Comparison of ENCODE assay signal across 1 cellular context in genomic region chr7:106071356-106071998, GRCh38.
TF ChIP-seq lines count a peak whose summit lies in the region.

No MANE protein-coding gene starts in this region.

TF ChIP-seq in GM12878, 131 proteins besides CTCF, POLR2A, EP300 and RAD21 (continued from another document and continues in another):
- TF ChIP-seq IRF5 (IDR thresholded peaks at IDR 0.05; ENCODE audit: borderline replicate concordance) = no peak
- TF ChIP-seq ZNF207 (IDR thresholded peaks at IDR 0.05; ENCODE audit: borderline replicate concordance) = peak; percentile 22; the same call in 1 of the 2 replicates
- TF ChIP-seq IKZF1 (conservative IDR thresholded peaks at IDR 0.05) = peak; percentile 99
- peak; percentile 59 to 66; a peak in 3 of 4 replicates for TF ChIP-seq BHLHE40 (IDR thresholded peaks at IDR 0.05; ENCODE audit: borderline replicate concordance in 1 of 2, low read depth in 2 of 2, low read length in 1 of 2)
- TF ChIP-seq SMC3 (IDR thresholded peaks at IDR 0.05; ENCODE audit: borderline replicate concordance, low read length) = 0 out of 2 replicates have a peak, but pooled peaks have one; percentile 11
- no peak for TF ChIP-seq HDAC2 (IDR thresholded peaks at IDR 0.05)
- peak; percentile 79; the same call in 1 of the 2 replicates for TF ChIP-seq MTA3 (IDR thresholded peaks at IDR 0.05; ENCODE audit: borderline replicate concordance, low read length)
- TF ChIP-seq CBFB (IDR thresholded peaks at IDR 0.05; ENCODE audit: low read depth) = peak; percentile 67
- TF ChIP-seq HDAC6 (IDR thresholded peaks at IDR 0.05; ENCODE audit: unreplicated experiment) = no peak
- peak; percentile 37; the same call in 1 of the 2 replicates for TF ChIP-seq POLR2AphosphoS2 (IDR thresholded peaks at IDR 0.05; ENCODE audit: low read depth, low read length)
- TF ChIP-seq STAT1 (conservative IDR thresholded peaks at IDR 0.05) = no peak
- no peak for TF ChIP-seq PRDM15 (CRISPR knock-in tag; IDR thresholded peaks at IDR 0.05)
- TF ChIP-seq IKZF2 (IDR thresholded peaks at IDR 0.05) = peak; percentile 99
- TF ChIP-seq NR2F1 (conservative IDR thresholded peaks at IDR 0.05) = peak; percentile 75; the same call in 1 of the 2 replicates
- no peak for TF ChIP-seq ZNF592 (IDR thresholded peaks at IDR 0.05)
- peak; percentile 73; the same call in 1 of the 2 replicates for TF ChIP-seq TCF3 (IDR thresholded peaks at IDR 0.05; ENCODE audit: borderline replicate concordance, insufficient read depth, low read depth, low read length)
- no peak for TF ChIP-seq FOS (IDR thresholded peaks at IDR 0.05; ENCODE audit: borderline replicate concordance, extremely low read depth, insufficient read length)
- peak; percentile 58; the same call in 1 of the 2 replicates for TF ChIP-seq GABPA (IDR thresholded peaks at IDR 0.05; ENCODE audit: low read depth)
- peak; percentile 93 for TF ChIP-seq NFIC (IDR thresholded peaks at IDR 0.05; ENCODE audit: low read depth, low read length)
- TF ChIP-seq CHD4 (IDR thresholded peaks at IDR 0.05) = no peak
- TF ChIP-seq PBX3 (IDR thresholded peaks at IDR 0.05; ENCODE audit: insufficient replicate concordance, low read depth, low read length) = no peak
- no peak for TF ChIP-seq ELK1 (IDR thresholded peaks at IDR 0.05; ENCODE audit: low read depth, low read length)
- no peak for TF ChIP-seq KAT2A (conservative IDR thresholded peaks at IDR 0.05; ENCODE audit: control insufficient read depth, low read depth, low read length)
- TF ChIP-seq TBL1XR1 (IDR thresholded peaks at IDR 0.05; ENCODE audit: low read depth, low read length) = peak; percentile 80
- TF ChIP-seq PML (IDR thresholded peaks at IDR 0.05; ENCODE audit: low read length) = peak; percentile 51; the same call in 1 of the 2 replicates
- peak; percentile 91 for TF ChIP-seq IRF4 (IDR thresholded peaks at IDR 0.05; ENCODE audit: low read depth, low read length)
- TF ChIP-seq TCF7 (IDR thresholded peaks at IDR 0.05; ENCODE audit: borderline replicate concordance) = no peak
- TF ChIP-seq MXI1 (IDR thresholded peaks at IDR 0.05; ENCODE audit: low read depth, low read length) = 0 out of 2 replicates have a peak, but pooled peaks have one; percentile 4
- 0 out of 2 replicates have a peak, but pooled peaks have one; percentile 60 for TF ChIP-seq RCOR1 (conservative IDR thresholded peaks at IDR 0.05; ENCODE audit: low read depth, low read length)
- TF ChIP-seq MEF2B (IDR thresholded peaks at IDR 0.05; ENCODE audit: partially characterized antibody, poor library complexity, severe bottlenecking) = peak; percentile 93
- TF ChIP-seq FOXM1 (IDR thresholded peaks at IDR 0.05; ENCODE audit: low read depth, low read length) = peak; percentile 90
- TF ChIP-seq STAT3 (IDR thresholded peaks at IDR 0.05; ENCODE audit: low read depth, low read length) = peak; percentile 68; the same call in 1 of the 2 replicates
- TF ChIP-seq CHD2 (IDR thresholded peaks at IDR 0.05; ENCODE audit: borderline replicate concordance, low read depth, low read length) = peak; percentile 72; the same call in 1 of the 2 replicates
- TF ChIP-seq ZNF384 (IDR thresholded peaks at IDR 0.05; ENCODE audit: borderline replicate concordance, low read depth, low read length) = 0 out of 2 replicates have a peak, but pooled peaks have one; percentile 16
- TF ChIP-seq USF1 (IDR thresholded peaks at IDR 0.05; ENCODE audit: borderline replicate concordance, extremely low read length, insufficient read depth, low read depth, low read length) = no peak
- TF ChIP-seq JUNB (IDR thresholded peaks at IDR 0.05) = peak; percentile 55; the same call in 1 of the 2 replicates
- TF ChIP-seq NBN (IDR thresholded peaks at IDR 0.05) = peak; percentile 65; the same call in 1 of the 2 replicates
- TF ChIP-seq TAF1 (IDR thresholded peaks at IDR 0.05; ENCODE audit: borderline replicate concordance, low read depth, low read length) = peak; percentile 53; the same call in 1 of the 2 replicates
- no peak for TF ChIP-seq SUPT20H (IDR thresholded peaks at IDR 0.05; ENCODE audit: borderline replicate concordance, control insufficient read depth, low read depth, low read length)
- peak; percentile 35; the same call in 1 of the 2 replicates for TF ChIP-seq SREBF1 (IDR thresholded peaks at IDR 0.05; ENCODE audit: low read length)
- TF ChIP-seq E2F4 (IDR thresholded peaks at IDR 0.05; ENCODE audit: low read depth, low read length) = no peak
- no peak for TF ChIP-seq KDM1A (IDR thresholded peaks at IDR 0.05; ENCODE audit: borderline replicate concordance)
- TF ChIP-seq MAX (IDR thresholded peaks at IDR 0.05; ENCODE audit: low read depth, low read length) = no peak
- peak; percentile 69 for TF ChIP-seq SPI1 (IDR thresholded peaks at IDR 0.05; ENCODE audit: borderline replicate concordance, insufficient read depth, low read depth, low read length)
- TF ChIP-seq EGR1 (IDR thresholded peaks at IDR 0.05; ENCODE audit: borderline replicate concordance in 1 of 2, low read depth in 2 of 2, low read length in 2 of 2) = no peak
- peak; percentile 81 for TF ChIP-seq MTA2 (IDR thresholded peaks at IDR 0.05; ENCODE audit: low read depth)
- TF ChIP-seq NR2C2 (IDR thresholded peaks at IDR 0.05; ENCODE audit: borderline replicate concordance, control insufficient read depth, insufficient read length, low read depth) = no peak
- peak; percentile 86 for TF ChIP-seq CREM (IDR thresholded peaks at IDR 0.05; ENCODE audit: low read depth)
- TF ChIP-seq SRF (IDR thresholded peaks at IDR 0.05; ENCODE audit: low read depth in 2 of 2, low read length in 2 of 2) = no peak
- TF ChIP-seq ZNF274 (IDR thresholded peaks at IDR 0.05; ENCODE audit: insufficient read depth, insufficient read length) = no peak
- TF ChIP-seq RB1 (IDR thresholded peaks at IDR 0.05; ENCODE audit: borderline replicate concordance) = no peak
- no peak for TF ChIP-seq YY1 (IDR thresholded peaks at IDR 0.05; ENCODE audit: low read depth, low read length)
